Comparison of ENCODE assay signal across 20 cellular contexts in genomic region chr11:99682171-99682570, GRCh38.
DNase-seq lines count a peak whose midpoint lies in the region; ATAC-seq and TF ChIP-seq lines count a peak whose summit lies in the region.
"Had no signal": no experiment of that assay in that cellular context is flagged by ENCODE, and none has a peak within 500 bp of the region (broad histone marks: within the 10 kb centered on the region; RNA-seq: fewer than 3 reads in every experiment).

No MANE protein-coding gene starts in this region.

- TF ChIP-seq POLR2A in body of pancreas (IDR thresholded peaks at IDR 0.05): no peak

- BruUV-seq in PC-3 (replicated peaks; lab: Mats Ljungman, UMichigan): no TSS peak

- H3K79me2 ChIP-seq in ACC112 (ENCODE audit: control insufficient read depth, insufficient read depth, low read length, unreplicated experiment): no peaks in the 10 kb centered on the region
- H3K79me2 ChIP-seq in PC-3 (ENCODE audit: low read length): no peaks in the 10 kb centered on the region

- no peaks in the 10 kb centered on the region for H3K9me2 ChIP-seq in PC-3 (replicated peaks; ENCODE audit: low read length)

- H2AFZ ChIP-seq in ACC112 (ENCODE audit: low read length, unreplicated experiment) (peak overlapping the region; percentile 78), PC-3 (ENCODE audit: low read length) (peak overlapping the region; percentile 47; the same call in 1 of the 2 replicates)

- H3K4me2 ChIP-seq in PC-3 (ENCODE audit: low read length): peak overlapping the region; percentile 64
- H3K4me2 ChIP-seq: BLaER1 treated with 17β-estradiol and CSF1 and Interleukin-3, amounts not matched to agents 10 nM and 100 nM had no signal

- WGBS in body of pancreas, 2 donors: 73 to 80% methylated on average over 1 of the region's 1 CpG

- H3K27me3 ChIP-seq in ACC112 (ENCODE audit: insufficient read depth, low read length): no peaks in the 10 kb centered on the region
- H3K27me3 ChIP-seq in PC-3 (ENCODE audit: low read length): peaks cover 6% of the 10 kb centered on the region; the same call in 1 of the 2 replicates
- no peaks in the 10 kb centered on the region for H3K27me3 ChIP-seq in body of pancreas
- H3K27me3 ChIP-seq: BLaER1 treated with 17β-estradiol and CSF1 and Interleukin-3, amounts not matched to agents 10 nM and 100 nM had no signal

- intact Hi-C loops in PC-3 (cut with micrococcal nuclease): no loop called here
- intact Hi-C loops in body of pancreas (cut with DNase I): no loop called here

- H3K9me3 ChIP-seq in PC-3 (ENCODE audit: low read length) (no peaks in the 10 kb centered on the region), body of pancreas (no peaks in the 10 kb centered on the region)
- H3K9me3 ChIP-seq: BLaER1 treated with 17β-estradiol and CSF1 and Interleukin-3, amounts not matched to agents 10 nM and 100 nM had no signal

- H3K4me1 ChIP-seq in ACC112 (ENCODE audit: control insufficient read depth, insufficient read depth, low read length, unreplicated experiment) (peaks cover 3% of the 10 kb centered on the region), PC-3 (ENCODE audit: insufficient read depth, low read length) (no peaks in the 10 kb centered on the region), body of pancreas (peaks cover 5% of the 10 kb centered on the region)
- H3K4me1 ChIP-seq: BLaER1 treated with 17β-estradiol and CSF1 and Interleukin-3, amounts not matched to agents 10 nM and 100 nM had no signal

- H3K9ac ChIP-seq in PC-3 (ENCODE audit: low read length): no peak overlapping the region
- H3K9ac ChIP-seq: BLaER1 treated with 17β-estradiol and CSF1 and Interleukin-3, amounts not matched to agents 10 nM and 100 nM had no signal

- H3K27ac ChIP-seq in ACC112 (ENCODE audit: low read depth, low read length): no peak overlapping the region
- no peak overlapping the region for H3K27ac ChIP-seq in PC-3 (ENCODE audit: low read length)
- H3K27ac ChIP-seq in body of pancreas: no peak overlapping the region
- H3K27ac ChIP-seq: BLaER1 treated with 17β-estradiol and CSF1 and Interleukin-3, amounts not matched to agents 10 nM and 100 nM had no signal

- ATAC-seq in GM18867 (IDR thresholded peaks at IDR 0.05; ENCODE audit: unreplicated experiment): peak; percentile 39
- peak; percentile 32 for ATAC-seq in HG03159 (IDR thresholded peaks at IDR 0.05; ENCODE audit: unreplicated experiment)
- peak; percentile 24; the same call in 1 of the 2 replicates for ATAC-seq in PC-3
- ATAC-seq in HG03025 (IDR thresholded peaks at IDR 0.05; ENCODE audit: low FRiP score, unreplicated experiment): no peak
- no peak for ATAC-seq in body of pancreas
- ATAC-seq: CD8-positive, alpha-beta T cell; HCT116; K562 had no signal

- CTCF ChIA-PET in PC-3 (lab: Charles Lee): no interaction called here

- H3K36me3 ChIP-seq in ACC112 (ENCODE audit: insufficient read depth, low read length) (no peaks in the 10 kb centered on the region), PC-3 (ENCODE audit: low read depth, low read length) (no peaks in the 10 kb centered on the region), body of pancreas (replicated peaks in 1 of 2; ENCODE audit: insufficient read depth in 1 of 2, low read depth in 2 of 2) (no peaks in the 10 kb centered on the region)
- H3K36me3 ChIP-seq: BLaER1 treated with 17β-estradiol and CSF1 and Interleukin-3, amounts not matched to agents 10 nM and 100 nM had no signal

- H4K20me1 ChIP-seq in PC-3 (ENCODE audit: low read length): no peaks in the 10 kb centered on the region
- H4K20me1 ChIP-seq: BLaER1 treated with 17β-estradiol and CSF1 and Interleukin-3, amounts not matched to agents 10 nM and 100 nM had no signal

- POLR2A ChIA-PET in PC-3 (lab: Charles Lee; ENCODE audit: unreplicated experiment): no interaction called here

- peak overlapping the region; percentile 36; the same call in 1 of the 2 replicates for H3K4me3 ChIP-seq in ACC112 (ENCODE audit: low read depth, low read length)
- peak overlapping the region; percentile 11; the same call in 1 of the 2 replicates for H3K4me3 ChIP-seq in PC-3 (ENCODE audit: low read length)
- no peak overlapping the region for H3K4me3 ChIP-seq in body of pancreas
- H3K4me3 ChIP-seq: BLaER1 treated with 17β-estradiol and CSF1 and Interleukin-3, amounts not matched to agents 10 nM and 100 nM; K562 had no signal

- no peaks in the 10 kb centered on the region for H3F3A ChIP-seq in PC-3 (ENCODE audit: low read length, unreplicated experiment)

- no peak for TF ChIP-seq CTCF in PC-3 (conservative IDR thresholded peaks at IDR 0.05; ENCODE audit: low read depth, low read length)
- TF ChIP-seq CTCF in body of pancreas (IDR thresholded peaks at IDR 0.05): no peak

- DNase-seq in PC-3: no peak
- no peak for DNase-seq in effector CD4-positive, alpha-beta T cell
- no peak for DNase-seq in stimulated activated CD4-positive, alpha-beta T cell treated with anti-CD3 and anti-CD28 coated beads, Interleukin-4, amount 100 ng/mL, for 24 hours
- DNase-seq in body of pancreas: no peak
- DNase-seq: 8988T; Calu3; CD8-positive, alpha-beta T cell; DMS79 treated with DMSO at 0.1 percent for 48 hours; GF-D8; GOT3; H7; HFFc6; IMR-90 had no signal

Comparison
In these comparisons a context has a peak if more than half of its experiments do, and no peak if none do; other contexts are left out.
1. H3K4me3 ChIP-seq: peak in ACC112 (single experiment) and PC-3 (single experiment); none in body of pancreas (0 of 2).
2. ATAC-seq: peak in GM18867 (single experiment), HG03159 (single experiment) and PC-3 (single experiment); none in HG03025 (single experiment) and body of pancreas (single experiment).